Comparison of ENCODE assay signal across 16 cellular contexts in the genomic region with DNA sequence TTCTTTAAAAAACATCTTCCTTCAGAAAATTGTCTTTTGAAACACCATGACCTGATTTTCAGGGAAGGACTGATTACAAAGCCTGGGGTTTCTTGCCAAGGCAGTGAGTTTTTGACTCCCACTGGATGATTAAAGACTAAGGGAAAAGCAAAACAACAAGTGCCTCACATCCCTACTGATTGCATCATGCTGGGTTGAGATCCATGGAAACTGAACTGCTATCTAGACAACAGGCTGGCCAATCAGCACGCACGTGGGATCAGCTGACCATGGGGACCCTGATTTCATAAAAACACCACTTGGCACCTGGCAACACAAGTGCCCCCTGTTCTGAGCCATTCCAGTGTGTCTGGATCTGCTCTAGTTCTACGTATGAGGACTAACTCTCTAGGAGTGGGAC.
DNase-seq lines count a peak whose midpoint lies in the region; ATAC-seq, FAIRE-seq and TF ChIP-seq lines count a peak whose summit lies in the region.
"Had no signal": no experiment of that assay in that cellular context is flagged by ENCODE, and none has a peak within 500 bp of the region (broad histone marks: within the 10 kb centered on the region; RNA-seq: fewer than 3 reads in every experiment).

No MANE protein-coding gene starts in this region.

- no peaks in the 10 kb centered on the region for H3K79me1 ChIP-seq in IMR-90 (ENCODE audit: low read depth in 1 of 2, low read length in 2 of 2)

- H3K4me1 ChIP-seq in IMR-90 (ENCODE audit: control insufficient read depth, insufficient read depth, low read length) (no peaks in the 10 kb centered on the region), endothelial cell of umbilical vein (ENCODE audit: control insufficient read depth, extremely low read depth, insufficient read depth, low read length) (no peaks in the 10 kb centered on the region), neural progenitor cell (no peaks in the 10 kb centered on the region)
- H3K4me1 ChIP-seq: parathyroid adenoma, SJSA1 had no signal

- H3K23ac ChIP-seq in IMR-90 (ENCODE audit: low read depth, low read length), result no peak overlapping the region

- H3K9me1 ChIP-seq in IMR-90 (ENCODE audit: insufficient read depth, low read length), result no peaks in the 10 kb centered on the region
- no peaks in the 10 kb centered on the region for H3K9me1 ChIP-seq in endothelial cell of umbilical vein (replicated peaks; ENCODE audit: control insufficient read depth, extremely low read depth, insufficient read depth, low read length)

- no peak overlapping the region for H2BK5ac ChIP-seq in IMR-90 (ENCODE audit: low read depth, low read length, poor library complexity, severe bottlenecking)

- no peak overlapping the region; a peak in 1 of 4 replicates for H4K8ac ChIP-seq in IMR-90 (ENCODE audit: low read depth in 2 of 2, low read length in 2 of 2)

- H3K36me3 ChIP-seq in IMR-90 (ENCODE audit: control insufficient read depth, insufficient read depth, low read length) (no peaks in the 10 kb centered on the region), endothelial cell of umbilical vein (ENCODE audit: control insufficient read depth in 2 of 2, extremely low read depth in 1 of 2, insufficient read depth in 2 of 2, low read length in 2 of 2) (no peaks in the 10 kb centered on the region), neural progenitor cell (no peaks in the 10 kb centered on the region)
- H3K36me3 ChIP-seq: SJSA1, WERI-Rb-1 had no signal

- H3K4me1 Mint-ChIP-seq in neural progenitor cell, result peaks cover 9% of the 10 kb centered on the region
- H3K4me1 Mint-ChIP-seq: stimulated activated effector memory CD8-positive, alpha-beta T cell treated with anti-CD3 and anti-CD28 coated beads, Interleukin-12 subunit alpha, Interleukin-12 subunit beta, amount 100 ng/mL, for 72 hours had no signal

- H2BK20ac ChIP-seq in IMR-90 (ENCODE audit: low read depth, low read length), result no peak overlapping the region

- peaks cover 4% of the 10 kb centered on the region for H3K27me3 Mint-ChIP-seq in neural progenitor cell (ENCODE audit: insufficient read depth, low read depth)

- no peak overlapping the region for H2AFZ ChIP-seq in IMR-90 (replicated peaks; ENCODE audit: low read length, poor library complexity)
- H2AFZ ChIP-seq in endothelial cell of umbilical vein (ENCODE audit: low read depth, low read length), result no peak overlapping the region
- peak overlapping the region; percentile 76 for H2AFZ ChIP-seq in neural progenitor cell (replicated peaks)
- H2AFZ ChIP-seq: parathyroid adenoma had no signal

- no peak overlapping the region for H3K4me3 ChIP-seq in IMR-90 (ENCODE audit: insufficient read depth, low read depth, low read length)
- H3K4me3 ChIP-seq in endothelial cell of umbilical vein (replicated peaks in 1 of 3; ENCODE audit: insufficient read depth in 1 of 3, low read depth in 1 of 3, low read length in 3 of 3), result no peak overlapping the region
- no peak overlapping the region for H3K4me3 ChIP-seq in neural progenitor cell
- H3K4me3 ChIP-seq: SJSA1 had no signal

- peaks cover 10% of the 10 kb centered on the region for H3K9me3 Mint-ChIP-seq in neural progenitor cell
- H3K9me3 Mint-ChIP-seq: stimulated activated effector memory CD8-positive, alpha-beta T cell treated with anti-CD3 and anti-CD28 coated beads, Interleukin-12 subunit alpha, Interleukin-12 subunit beta, amount 100 ng/mL, for 72 hours had no signal

- in situ Hi-C loops in IMR-90 (cut with MboI; ENCODE audit: low sequenced_read_pairs), result no loop called here
- in situ Hi-C loops in ACHN (cut with HindIII; ENCODE audit: low pct_ligation_motif_present, low pct_unique_long_range_greater_than_20kb, low sequenced_read_pairs), result no loop called here

- H4K91ac ChIP-seq in IMR-90 (ENCODE audit: insufficient read depth, low read depth, low read length), result no peak overlapping the region

- no peak for TF ChIP-seq POLR2A in IMR-90 (IDR thresholded peaks at IDR 0.05; ENCODE audit: low read depth, low read length)
- TF ChIP-seq POLR2A in endothelial cell of umbilical vein (IDR thresholded peaks at IDR 0.05; ENCODE audit: low read depth, low read length), result no peak

- H3K27me3 ChIP-seq in IMR-90 (ENCODE audit: control insufficient read depth, insufficient read depth, low read length) (no peaks in the 10 kb centered on the region), endothelial cell of umbilical vein (ENCODE audit: control insufficient read depth in 2 of 2, insufficient read depth in 2 of 2, low read length in 2 of 2) (no peaks in the 10 kb centered on the region), neural progenitor cell (no peaks in the 10 kb centered on the region)
- H3K27me3 ChIP-seq: SJSA1 had no signal

- CTCF ChIA-PET in IMR-90 (lab: Yijun Ruan, JAX), result no interaction called here
- CTCF ChIA-PET in endothelial cell of umbilical vein (lab: Charles Lee), result interaction anchor here (1.4 kb wide), 1 partner anchor 13 kb away, joined by 3 read pairs; no protein-coding TSS in a partner anchor

- H3K9ac ChIP-seq in IMR-90 (ENCODE audit: low read depth, low read length) (no peak overlapping the region), endothelial cell of umbilical vein (replicated peaks; ENCODE audit: extremely low read depth, insufficient read depth, low read length) (no peak overlapping the region), neural progenitor cell (no peak overlapping the region)
- H3K9ac ChIP-seq: parathyroid adenoma had no signal

- H2BK120ac ChIP-seq in IMR-90 (ENCODE audit: low read depth, low read length), result no peak overlapping the region

- no peak overlapping the region; the same call in 1 of the 2 replicates for H3K27ac ChIP-seq in IMR-90 (ENCODE audit: insufficient read depth, low read length)
- no peak overlapping the region for H3K27ac ChIP-seq in endothelial cell of umbilical vein (ENCODE audit: insufficient read depth, low read depth, low read length)
- H3K27ac ChIP-seq in neural progenitor cell, result no peak overlapping the region
- H3K27ac ChIP-seq: parathyroid adenoma, SJSA1, WERI-Rb-1 had no signal

- H3K27ac Mint-ChIP-seq in neural progenitor cell, result peak overlapping the region; percentile 60
- H3K27ac Mint-ChIP-seq: stimulated activated effector memory CD8-positive, alpha-beta T cell treated with anti-CD3 and anti-CD28 coated beads, Interleukin-12 subunit alpha, Interleukin-12 subunit beta, amount 100 ng/mL, for 72 hours had no signal

- ATAC-seq in IMR-90 (ENCODE audit: low read depth) (peak; percentile 60), HG03159 (IDR thresholded peaks at IDR 0.05; ENCODE audit: unreplicated experiment) (no peak)
- ATAC-seq: stimulated activated effector memory CD8-positive, alpha-beta T cell treated with anti-CD3 and anti-CD28 coated beads, Interleukin-12 subunit alpha, Interleukin-12 subunit beta, amount 100 ng/mL, for 72 hours had no signal

- H2AK5ac ChIP-seq in IMR-90 (ENCODE audit: low read depth, low read length), result no peak overlapping the region

- no peak overlapping the region for H2AK9ac ChIP-seq in IMR-90 (replicated peaks; ENCODE audit: low read depth, low read length, poor library complexity)

- H3K79me2 ChIP-seq in endothelial cell of umbilical vein (ENCODE audit: control insufficient read depth, insufficient read depth, low read length) (no peaks in the 10 kb centered on the region), neural progenitor cell (ENCODE audit: low read depth) (no peaks in the 10 kb centered on the region)
- H3K79me2 ChIP-seq: parathyroid adenoma had no signal

- H3K18ac ChIP-seq in IMR-90 (ENCODE audit: low read depth, low read length), result 0 out of 2 replicates have a peak overlapping the region, but pooled peaks have one; percentile 0

- H4K20me1 ChIP-seq in IMR-90 (ENCODE audit: insufficient read depth, low read length) (no peaks in the 10 kb centered on the region), endothelial cell of umbilical vein (replicated peaks; ENCODE audit: control insufficient read depth, extremely low read depth, insufficient read depth, low read length) (no peaks in the 10 kb centered on the region), neural progenitor cell (ENCODE audit: low read depth) (no peaks in the 10 kb centered on the region)

- no peaks in the 10 kb centered on the region for H3K36me3 Mint-ChIP-seq in neural progenitor cell
- H3K36me3 Mint-ChIP-seq: stimulated activated effector memory CD8-positive, alpha-beta T cell treated with anti-CD3 and anti-CD28 coated beads, Interleukin-12 subunit alpha, Interleukin-12 subunit beta, amount 100 ng/mL, for 72 hours had no signal

- H3K56ac ChIP-seq in IMR-90 (ENCODE audit: extremely low read depth, insufficient read depth, low read length), result no peak overlapping the region

- no peak overlapping the region for H2BK15ac ChIP-seq in IMR-90 (ENCODE audit: low read depth, low read length)

- BruUV-seq in IMR-90 (replicated peaks; lab: Mats Ljungman, UMichigan) (no TSS peak), endothelial cell of umbilical vein (replicated peaks; lab: Mats Ljungman, UMichigan) (no TSS peak)

- H3K14ac ChIP-seq in IMR-90 (replicated peaks; ENCODE audit: low read depth, low read length), result no peak overlapping the region

- no peak for TF ChIP-seq RAD21 in IMR-90 (IDR thresholded peaks at IDR 0.05; ENCODE audit: low read length)

- no peaks in the 10 kb centered on the region for H3F3A ChIP-seq in neural progenitor cell (ENCODE audit: low read depth)

- dilution Hi-C loops in IMR-90 (cut with HindIII; ENCODE audit: low sequenced_read_pairs, unreplicated experiment) (no loop called here), endothelial cell of umbilical vein (cut with MboI; ENCODE audit: extremely low pct_ligation_motif_present, low sequenced_read_pairs) (no loop called here)

- 57% methylated on average over 3 of the region's 3 CpGs; no CpG with 5 or more reads in 1 of the 2 experiments for WGBS in IMR-90 (ENCODE audit: extremely low coverage in 2 of 2, insufficient read length in 1 of 2), 2 experiments

- POLR2A ChIA-PET in IMR-90 (lab: Charles Lee; ENCODE audit: unreplicated experiment), result no interaction called here
- POLR2A ChIA-PET in endothelial cell of umbilical vein (lab: Charles Lee), result no interaction called here

- H3K9me3 ChIP-seq in IMR-90 (ENCODE audit: control insufficient read depth, insufficient read depth, low read length), result no peaks in the 10 kb centered on the region
- no peaks in the 10 kb centered on the region for H3K9me3 ChIP-seq in endothelial cell of umbilical vein (replicated peaks; ENCODE audit: control insufficient read depth, insufficient read depth, low read length)
- H3K9me3 ChIP-seq in neural progenitor cell (ENCODE audit: low read depth), result no peaks in the 10 kb centered on the region
- H3K9me3 ChIP-seq: SJSA1 had no signal

- no peak for FAIRE-seq in endothelial cell of umbilical vein (lab: Jason Lieb, UNC)

- no peak overlapping the region; the same call in 1 of the 2 replicates for H4K5ac ChIP-seq in IMR-90 (ENCODE audit: low read depth, low read length)

- intact Hi-C loops in IMR-90 (cut with micrococcal nuclease), result no loop called here
- intact Hi-C loops in endothelial cell of umbilical vein (cut with micrococcal nuclease), result loop anchor here (5.0 kb wide), 1 partner anchor 615 kb away; a partner anchor contains a TSS

- TF ChIP-seq CTCF in IMR-90 (conservative IDR thresholded peaks at IDR 0.05; ENCODE audit: low read depth, low read length) (no peak), endothelial cell of umbilical vein (IDR thresholded peaks at IDR 0.05; ENCODE audit: extremely low read depth in 1 of 2, insufficient read depth in 1 of 2, low read depth in 1 of 2, low read length in 2 of 2) (no peak), neural progenitor cell (IDR thresholded peaks at IDR 0.05) (no peak)

- DNase-seq in AG20443 (ENCODE audit: low spot score), result peak; percentile 59
- DNase-seq in IMR-90, result peak; percentile 67
- peak; percentile 3 for DNase-seq in endothelial cell of umbilical vein (ENCODE audit: low read depth, low spot score)
- no peak for DNase-seq in neural progenitor cell (ENCODE audit: low spot score)
- DNase-seq in NCI-H2171 (lab: John Stamatoyannopoulos, UW), result no peak
- no peak for DNase-seq in ACHN
- DNase-seq in NK-92 treated with Interleukin-12 subunit alpha and Interleukin-12 subunit beta, amount 100 ng/mL, for 24 hours (lab: John Stamatoyannopoulos, UW), result no peak
- DNase-seq: activated T-cell treated with anti-CD3 and anti-CD28 coated beads for 4 hours; effector CD8-positive, alpha-beta T cell; NCI-H1436; NCI-H774 had no signal

- H3K4me2 ChIP-seq in IMR-90 (ENCODE audit: low read depth, low read length), result no peak overlapping the region
- H3K4me2 ChIP-seq in endothelial cell of umbilical vein (ENCODE audit: insufficient read depth, low read length), result no peak overlapping the region
- H3K4me2 ChIP-seq in neural progenitor cell, result no peak overlapping the region

- no peak overlapping the region; the same call in 1 of the 2 replicates for H3K4ac ChIP-seq in IMR-90 (ENCODE audit: low read depth, low read length)

- no peak overlapping the region for H3K4me3 Mint-ChIP-seq in neural progenitor cell
- H3K4me3 Mint-ChIP-seq: stimulated activated effector memory CD8-positive, alpha-beta T cell treated with anti-CD3 and anti-CD28 coated beads, Interleukin-12 subunit alpha, Interleukin-12 subunit beta, amount 100 ng/mL, for 72 hours had no signal

Comparison
In these comparisons a context has a peak if more than half of its experiments do, and no peak if none do; other contexts are left out.
1. DNase-seq: peak in AG20443 (single experiment), IMR-90 (single experiment) and endothelial cell of umbilical vein (single experiment); none in neural progenitor cell (single experiment), NCI-H2171 (single experiment), ACHN (single experiment) and NK-92 treated with Interleukin-12 subunit alpha and Interleukin-12 subunit beta, amount 100 ng/mL, for 24 hours (single experiment).